Comparison of ENCODE assay signal across 32 cellular contexts in the genomic region with DNA sequence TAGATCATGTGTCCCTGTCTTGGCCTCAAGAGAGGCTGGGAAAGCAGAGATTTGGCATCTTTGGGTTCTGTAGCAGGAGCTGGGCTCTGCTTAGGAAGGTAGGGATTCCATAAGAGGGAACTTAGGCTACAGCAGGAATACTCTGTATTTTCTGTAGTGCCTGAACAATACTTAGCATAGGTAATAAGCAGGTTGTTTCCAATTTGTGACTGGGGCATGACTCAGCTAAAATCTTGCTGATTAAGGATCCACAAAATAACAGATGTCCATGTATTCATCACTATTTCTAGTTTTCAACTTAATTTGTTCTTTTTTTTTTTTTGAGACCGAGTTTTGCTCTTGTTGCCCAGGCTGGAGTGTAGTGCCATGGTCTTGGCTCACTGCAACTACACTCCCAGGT.
"Had no signal": no experiment of that assay in that cellular context is flagged by ENCODE, and none has a peak within 500 bp of the region (broad histone marks: within the 10 kb centered on the region; RNA-seq: fewer than 3 reads in every experiment).

No MANE protein-coding gene starts in this region.

- H3K4me1 ChIP-seq: Peyer's patch, SJSA1 had no signal

- H3K4me3 ChIP-seq: MG63, Peyer's patch, SJSA1 had no signal

- ATAC-seq: activated naive CD8-positive, alpha-beta T cell treated with anti-CD3 and anti-CD28 coated beads, Interleukin-2, amount 50 U/mL, for 24 hours; PC-3; SK-N-SH treated with all-trans-retinoic acid at 6 μM for 48 hours; T-cell had no signal

- H3K36me3 ChIP-seq: brain microvascular endothelial cell, MG63, Peyer's patch, SJSA1 had no signal

- H3K9me3 ChIP-seq: MG63, SJSA1 had no signal

- H3K27ac ChIP-seq: brain microvascular endothelial cell, Peyer's patch, SJSA1, VCaP had no signal

- DNase-seq: activated B cell treated with CpG ODN at 0.5 μM for 24 hours; activated CD4-positive, alpha-beta memory T cell treated with anti-CD3 and anti-CD28 coated beads for 36 hours; activated CD4-positive, alpha-beta T cell treated with anti-CD3 and anti-CD28 coated beads for 4 hours; activated CD4-positive, alpha-beta T cell treated with anti-CD3 and anti-CD28 coated beads, Interleukin-2, amount 50 U/mL, for 1 hour; activated CD4-positive, CD25-positive, alpha-beta regulatory T cell treated with anti-CD3 and anti-CD28 coated beads, Interleukin-2, amount 50 U/mL, for 72 hours; activated CD8-positive, alpha-beta memory T cell treated with anti-CD3 and anti-CD28 coated beads, Interleukin-2, amount 50 U/mL, for 4 hours; activated effector memory CD4-positive, alpha-beta T cell treated with Interleukin-2 at 50 U/mL for 16 hours; activated naive CD4-positive, alpha-beta T cell treated with anti-CD3 and anti-CD28 coated beads, Interleukin-2, amount 10 ng/mL, durations not matched to agents 7 days and 5 days; activated naive CD8-positive, alpha-beta T cell treated with anti-CD3 and anti-CD28 coated beads, Interleukin-2, amount 50 U/mL, for 24 hours; activated T-cell treated with anti-CD3 and anti-CD28 coated beads, Interleukin-2, amount 50 U/mL, for 48 hours; amniotic stem cell; brain microvascular endothelial cell; central memory CD4-positive, alpha-beta T cell; MG63; NCI-H1048; NCI-H1105 treated with DMSO at 0.1 percent for 48 hours; NCI-H1436; NCI-H1694; NCI-H1930; NCI-H345; NCI-H524 treated with DMSO at 0.1 percent for 48 hours; NK-92 treated with Interleukin-12 subunit alpha and Interleukin-12 subunit beta, amount 100 ng/mL, for 24 hours; PC-3; Peyer's patch; RPMI8226; SHP77 treated with DMSO at 0.1 percent for 48 hours; T-cell; T-helper 2 cell; T-helper 9 cell had no signal

- H3K27me3 ChIP-seq: brain microvascular endothelial cell, MG63, Peyer's patch, SJSA1 had no signal
